Comparison of ENCODE assay signal across 19 cellular contexts in the genomic region with DNA sequence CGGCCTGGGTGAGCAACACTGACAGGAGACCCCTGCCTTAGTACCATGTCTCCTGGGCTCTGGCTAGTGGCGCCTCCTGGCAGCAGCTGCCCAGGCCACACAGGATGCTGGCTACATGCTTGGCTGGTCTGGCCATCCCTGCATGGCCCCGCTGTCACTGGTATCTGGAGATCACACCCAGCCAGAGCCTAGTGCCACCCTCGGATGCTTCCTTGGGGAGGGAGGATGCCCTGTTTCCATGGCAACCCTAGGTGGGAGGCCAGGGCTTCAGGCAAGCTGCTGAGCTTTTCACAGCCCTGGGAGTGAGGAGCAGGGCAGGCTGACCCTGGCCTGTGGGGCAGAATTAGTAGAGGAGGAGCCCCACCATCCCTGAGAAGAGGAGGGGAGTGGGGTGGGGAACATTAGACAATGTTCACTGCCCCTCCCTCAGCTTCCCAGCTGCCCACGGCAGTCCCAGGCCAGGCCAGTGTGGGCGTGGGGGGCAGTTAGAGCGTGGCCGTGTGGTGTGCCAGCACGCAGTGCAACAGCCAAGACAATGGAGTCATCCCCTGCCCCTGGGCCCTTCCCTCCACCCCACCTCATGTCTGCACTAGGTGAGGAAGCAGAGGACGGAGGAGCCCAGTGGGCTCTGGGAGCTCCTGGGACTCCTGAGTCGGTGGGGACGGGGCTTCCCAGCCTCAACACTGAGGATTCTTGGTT. TPM values are rescaled to one million over a fixed set of nuclear protein-coding genes. Genes with fewer than 3 reads are reported as not detected.
DNase-seq lines count a peak whose midpoint lies in the region; ATAC-seq, FAIRE-seq and TF ChIP-seq lines count a peak whose summit lies in the region.
"Had no signal": no experiment of that assay in that cellular context is flagged by ENCODE, and none has a peak within 500 bp of the region (broad histone marks: within the 10 kb centered on the region; RNA-seq: fewer than 3 reads in every experiment).

No MANE protein-coding gene starts in this region.

- DNase-seq in Right ventricle myocardium inferior (ENCODE audit: missing footprints) (peak; percentile 40), cardiac septum (ENCODE audit: low spot score) (no peak), H1 (ENCODE audit: low read depth in 1 of 2, low spot score in 2 of 2) (no peak), neural progenitor cell (ENCODE audit: low spot score) (peak; percentile 30), heart right ventricle (no peak)
- DNase-seq: COR-L47, DMS153, H7, IMR-90, NCI-H1105 treated with DMSO at 0.1 percent for 48 hours, NCI-H1930, NCI-H510A treated with DMSO at 0.1 percent for 48 hours had no signal

- H3K18ac ChIP-seq in H1 (ENCODE audit: extremely low read depth, low read length), result no peak overlapping the region

- no peak overlapping the region for H3K27ac ChIP-seq in H1 (ENCODE audit: low read depth, low read length)
- no peak overlapping the region for H3K27ac ChIP-seq in neural progenitor cell
- H3K27ac ChIP-seq in heart right ventricle, result no peak overlapping the region
- H3K27ac ChIP-seq: A549, SK-N-MC had no signal

- no peaks in the 10 kb centered on the region for H3K79me1 ChIP-seq in H1 (ENCODE audit: low read depth, low read length)

- H3K36me3 ChIP-seq in H1 (ENCODE audit: control insufficient read depth in 2 of 4, insufficient read depth in 4 of 4, low read length in 3 of 4), result no peaks in the 10 kb centered on the region
- H3K36me3 ChIP-seq in neural progenitor cell, result no peaks in the 10 kb centered on the region
- no peaks in the 10 kb centered on the region for H3K36me3 ChIP-seq in heart right ventricle

- H3K56ac ChIP-seq in H1 (replicated peaks; ENCODE audit: insufficient read length, low read depth, low read length), result no peak overlapping the region

- no peak overlapping the region for H2BK15ac ChIP-seq in H1 (ENCODE audit: low read length)

- intact Hi-C loops in Right ventricle myocardium inferior (cut with DNase I) (no loop called here), cardiac septum (cut with DNase I) (no loop called here), heart right ventricle (cut with DNase I) (loop anchor here in 1 of 10 donors (5.0 kb wide), 1 partner anchor 47 kb away; no protein-coding TSS in a partner anchor)

- peak overlapping the region; percentile 46 for H3K27ac Mint-ChIP-seq in neural progenitor cell

- no peak; a peak in 1 of 4 replicates for TF ChIP-seq RAD21 in H1 (IDR thresholded peaks at IDR 0.05 in 1 of 2, conservative IDR thresholded peaks at IDR 0.05 in 1 of 2; ENCODE audit: low read depth in 2 of 2, low read length in 2 of 2)

- H3K27me3 ChIP-seq in H1 (replicated peaks in 1 of 4; ENCODE audit: control insufficient read depth in 3 of 4, extremely low read depth in 1 of 4, insufficient read depth in 3 of 4, low read length in 3 of 4) (no peaks in the 10 kb centered on the region), neural progenitor cell (no peaks in the 10 kb centered on the region), heart right ventricle (no peaks in the 10 kb centered on the region)

- H4K91ac ChIP-seq in H1 (replicated peaks; ENCODE audit: insufficient read length, low read length), result no peak overlapping the region

- H3K79me2 ChIP-seq in H1 (ENCODE audit: control insufficient read depth in 1 of 2, insufficient read depth in 2 of 2, low read length in 2 of 2) (no peaks in the 10 kb centered on the region), neural progenitor cell (ENCODE audit: low read depth) (no peaks in the 10 kb centered on the region)

- no peak overlapping the region for H2BK12ac ChIP-seq in H1 (ENCODE audit: low read depth, low read length)

- H2AFZ ChIP-seq in H1 (ENCODE audit: low read length) (no peak overlapping the region), neural progenitor cell (replicated peaks) (no peak overlapping the region)

- no peak overlapping the region for H3K4me2 ChIP-seq in H1 (ENCODE audit: insufficient read depth in 1 of 2, low read depth in 2 of 2, low read length in 2 of 2)
- H3K4me2 ChIP-seq in neural progenitor cell, result no peak overlapping the region
- H3K4me2 ChIP-seq: A549 had no signal

- H2BK20ac ChIP-seq in H1 (ENCODE audit: low read length), result no peak overlapping the region

- H3K4me3 ChIP-seq in H1 (ENCODE audit: extremely low read depth in 1 of 4, insufficient read depth in 2 of 4, low read depth in 3 of 4, low read length in 4 of 4) (no peak overlapping the region), neural progenitor cell (no peak overlapping the region), heart right ventricle (no peak overlapping the region)
- H3K4me3 ChIP-seq: A549, SK-N-MC had no signal

- H3K23me2 ChIP-seq in H1 (ENCODE audit: low read depth, low read length), result no peaks in the 10 kb centered on the region

- TF ChIP-seq CTCF in H1 (IDR thresholded peaks at IDR 0.05; ENCODE audit: control extremely low read depth in 1 of 3, insufficient read depth in 1 of 3, low read depth in 1 of 3, low read length in 3 of 3), result peak; percentile 6 to 24 (median 12); a peak in 2 of 4 replicates
- TF ChIP-seq CTCF in neural progenitor cell (IDR thresholded peaks at IDR 0.05), result no peak
- TF ChIP-seq CTCF in heart right ventricle (IDR thresholded peaks at IDR 0.05), result no peak

- TF ChIP-seq POLR2A in H1 (IDR thresholded peaks at IDR 0.05; ENCODE audit: control extremely low read depth in 1 of 2, low read depth in 2 of 2, low read length in 2 of 2), result no peak

- H3K4me1 ChIP-seq in H1 (replicated peaks in 1 of 4; ENCODE audit: control insufficient read depth in 3 of 4, insufficient read depth in 4 of 4, low read length in 3 of 4) (no peaks in the 10 kb centered on the region; a peak in 1 of 7 replicates), neural progenitor cell (no peaks in the 10 kb centered on the region), heart right ventricle (peaks cover 0 to 44% (median 23%) of the 10 kb centered on the region in 9 donors)
- H3K4me1 ChIP-seq: A549 had no signal

- H4K20me1 ChIP-seq in H1 (replicated peaks in 1 of 2; ENCODE audit: control insufficient read depth in 1 of 2, insufficient read depth in 2 of 2, low read length in 2 of 2), result peaks cover 0 to 3% of the 10 kb centered on the region in 2 experiments
- H4K20me1 ChIP-seq in neural progenitor cell (ENCODE audit: low read depth), result no peaks in the 10 kb centered on the region

- H3K9me3 Mint-ChIP-seq in neural progenitor cell, result no peaks in the 10 kb centered on the region

- H3K9me3 ChIP-seq in H1 (ENCODE audit: insufficient read depth in 2 of 2, low read depth in 1 of 2, low read length in 1 of 2) (no peaks in the 10 kb centered on the region), neural progenitor cell (ENCODE audit: low read depth) (no peaks in the 10 kb centered on the region), heart right ventricle (no peaks in the 10 kb centered on the region)
- H3K9me3 ChIP-seq: A549 had no signal

- ATAC-seq in Right ventricle myocardium inferior (no peak), heart right ventricle (no peak), HG03442 (IDR thresholded peaks at IDR 0.05; ENCODE audit: unreplicated experiment) (no peak), GM18867 (IDR thresholded peaks at IDR 0.05; ENCODE audit: unreplicated experiment) (no peak)
- ATAC-seq: A549, Panc1 had no signal

- H3K9ac ChIP-seq in H1 (replicated peaks in 1 of 4; ENCODE audit: extremely low read depth in 1 of 4, low read depth in 3 of 4, low read length in 3 of 4) (no peak overlapping the region), neural progenitor cell (no peak overlapping the region)

- H3K4ac ChIP-seq in H1 (replicated peaks; ENCODE audit: insufficient read length, low read depth, low read length), result no peak overlapping the region

- TF ChIP-seq EP300 in H1 (IDR thresholded peaks at IDR 0.05; ENCODE audit: borderline replicate concordance in 1 of 2, low read depth in 2 of 2, low read length in 2 of 2), result no peak

- peak overlapping the region; percentile 15; the same call in 1 of the 2 replicates for H4K8ac ChIP-seq in H1 (ENCODE audit: extremely low read depth, insufficient read depth, low read length)

- H3K36me3 Mint-ChIP-seq in neural progenitor cell, result no peaks in the 10 kb centered on the region

- no peak for FAIRE-seq in H1 (lab: Jason Lieb, UNC)
- FAIRE-seq: A549, GM19239 had no signal

- H2BK5ac ChIP-seq in H1 (ENCODE audit: low read depth, low read length), result no peak overlapping the region

- H2BK120ac ChIP-seq in H1 (replicated peaks; ENCODE audit: low read depth, low read length), result no peak overlapping the region

- no peak overlapping the region for H3K23ac ChIP-seq in H1 (ENCODE audit: insufficient read length)

- H3K4me1 Mint-ChIP-seq in neural progenitor cell, result peaks cover 32% of the 10 kb centered on the region

- 94% methylated on average over 12 of the region's 12 CpGs; no CpG with 5 or more reads in 1 of the 2 experiments for WGBS in H1 (ENCODE audit: extremely low coverage in 1 of 2, insufficient coverage in 1 of 2, insufficient read length in 1 of 2, insufficient replicate concordance in 2 of 2, low coverage in 1 of 2, low lambda C conversion rate in 2 of 2, missing lambda C conversion rate in 1 of 2), 2 experiments
- 86 to 93% methylated on average over 11 to 12 of the region's 12 CpGs for WGBS in heart right ventricle, 2 donors

- no peak overlapping the region for H4K5ac ChIP-seq in H1 (ENCODE audit: insufficient read length, low read depth, low read length)

- peaks cover 12% of the 10 kb centered on the region for H3K27me3 Mint-ChIP-seq in neural progenitor cell (ENCODE audit: insufficient read depth, low read depth)

- peak overlapping the region; percentile 38 for H3K4me3 Mint-ChIP-seq in neural progenitor cell

- no peak overlapping the region for H3K14ac ChIP-seq in H1 (ENCODE audit: insufficient read length)

- POLR2A ChIA-PET in H1 (lab: Charles Lee; ENCODE audit: partially characterized antibody), result no interaction called here

- H2AK5ac ChIP-seq in H1 (ENCODE audit: low read depth, low read length), result no peak overlapping the region

- CTCF ChIA-PET in H1 (lab: Charles Lee; ENCODE audit: partially characterized antibody), result interaction anchor here (0.6 to 10.6 kb wide), 6 partner anchors 9 to 846 kb away, joined by 3 to 125 read pairs (median 5); no protein-coding TSS in a partner anchor

- H3F3A ChIP-seq in neural progenitor cell (ENCODE audit: low read depth), result no peaks in the 10 kb centered on the region

TF ChIP-seq in H1, 55 proteins besides CTCF, POLR2A, EP300 and RAD21 (continues in another document):
- no peak for TF ChIP-seq TBP (IDR thresholded peaks at IDR 0.05; ENCODE audit: low read depth, low read length)

RNA-seq across cellular contexts. Expression of gene PARVB, which starts 50.3 kb away (rescaled TPM):
- 197 TPM for total RNA-seq in Right ventricle myocardium inferior
- total RNA-seq in cardiac septum, result 98.1 TPM
- total RNA-seq in H1 (2021; fragmentation: NEBNext Ultra II Directional; extraction: Animal tissue kit (Norgen Biotek cat#: 25700)), result 18.6 and 19.4 TPM in 2 replicates
- polyA plus RNA-seq in H1 (2011; rRNA removed), result 14.5 and 18.4 TPM in 2 replicates
- 17.5 TPM for polyA plus RNA-seq in H1 (2011; cell fraction: cytosol; rRNA removed)
- 14.7 TPM for polyA plus RNA-seq in H1 (2011; cell fraction: nucleus; rRNA removed)
- polyA plus RNA-seq in H1 (2012, experiment 1 of 2), result 10.9 to 16.8 TPM (median 14.0 TPM) in 4 replicates
- 10.7 TPM for polyA plus RNA-seq in H1 (2012, experiment 2 of 2)
- polyA plus RNA-seq in H1 (2013, experiment 1 of 2), result 7.5 TPM
- 7.3 TPM for polyA plus RNA-seq in H1 (2013, experiment 2 of 2)
- 7.6 and 7.7 TPM in 2 replicates for polyA minus RNA-seq in H1 (2011; rRNA and poly(A)+ RNA removed)
- polyA minus RNA-seq in H1 (2011; cell fraction: cytosol; rRNA and poly(A)+ RNA removed), result 5.4 TPM
- polyA minus RNA-seq in H1 (2011; cell fraction: nucleus; rRNA and poly(A)+ RNA removed), result 2.2 TPM
- total RNA-seq in neural progenitor cell (ENCODE audit: low replicate concordance), result 12.7 and 13.0 TPM in 2 replicates
- total RNA-seq in heart right ventricle, result 100 to 1,000 TPM in 4 of 10 donors, 10 to 100 TPM in 6; 53.9 to 201 (median 92.3) TPM
- polyA plus RNA-seq in heart right ventricle, result 10 to 100 TPM; 46.7 to 69.9 TPM
- total RNA-seq: HT-29 had no signal

Comparison
In these comparisons a context has a peak if more than half of its experiments do, and no peak if none do; other contexts are left out.
1. DNase-seq: peak in Right ventricle myocardium inferior (single experiment) and neural progenitor cell (single experiment); none in cardiac septum (single experiment), H1 (0 of 2) and heart right ventricle (0 of 2).
2. CTCF ChIP-seq: peak in H1 (3 of 3); none in neural progenitor cell (single experiment) and heart right ventricle (0 of 9).